Comparison of ENCODE assay signal across 24 cellular contexts in the genomic region with DNA sequence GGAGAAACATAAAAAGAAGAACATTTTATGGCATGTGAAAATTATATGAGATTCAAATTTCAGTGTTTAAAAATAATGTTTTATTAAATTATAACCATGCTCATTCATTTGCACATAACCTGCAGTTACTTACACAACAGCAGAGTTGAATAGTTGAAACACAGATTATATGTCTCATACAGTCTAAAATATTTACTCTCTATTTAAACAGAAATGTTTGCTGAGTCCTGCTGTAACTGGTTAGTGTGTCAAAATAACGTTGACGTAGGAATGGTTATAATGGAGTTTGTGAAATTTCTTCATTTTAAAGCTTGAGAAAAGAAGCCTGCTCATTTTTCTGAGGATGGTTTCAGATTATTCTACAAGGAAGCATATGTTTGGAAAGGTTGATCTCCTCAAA.
DNase-seq lines count a peak whose midpoint lies in the region; ATAC-seq, FAIRE-seq and TF ChIP-seq lines count a peak whose summit lies in the region.
"Had no signal": no experiment of that assay in that cellular context is flagged by ENCODE, and none has a peak within 500 bp of the region (broad histone marks: within the 10 kb centered on the region; RNA-seq: fewer than 3 reads in every experiment).

No MANE protein-coding gene starts in this region.

- H3K4me3 ChIP-seq in A549: no peak overlapping the region
- no peak overlapping the region for H3K4me3 ChIP-seq in PC-3 (ENCODE audit: low read length)
- no peak overlapping the region for H3K4me3 ChIP-seq in right lobe of liver
- H3K4me3 ChIP-seq: GM12878, GM23248 had no signal

- DNase-seq in DMS53 (lab: John Stamatoyannopoulos, UW) (peak; percentile 7), DMS53 treated with DMSO at 0.1 percent for 48 hours (lab: John Stamatoyannopoulos, UW; ENCODE audit: unreplicated experiment) (no peak), A549 (ENCODE audit: low read depth in 1 of 2, low spot score in 1 of 2) (peak in 1 of 2 experiments; percentile 1), PC-3 (no peak), right lobe of liver (no peak)
- DNase-seq: ACHN; AML-193; C1 segment of cervical spinal cord; Calu3; CD4-positive, alpha-beta memory T cell; COR-L47; DMS79; EL; GDM1; GM23248; H7; HCEC 1CT had no signal

- TF ChIP-seq POLR2A in A549 (IDR thresholded peaks at IDR 0.05; ENCODE audit: low read length): no peak
- no peak for TF ChIP-seq POLR2A in right lobe of liver (IDR thresholded peaks at IDR 0.05)

- H3K9me3 ChIP-seq in A549: no peaks in the 10 kb centered on the region
- no peaks in the 10 kb centered on the region for H3K9me3 ChIP-seq in PC-3 (ENCODE audit: low read length)
- no peaks in the 10 kb centered on the region for H3K9me3 ChIP-seq in right lobe of liver

- TF ChIP-seq CTCF in A549 (IDR thresholded peaks at IDR 0.05) (no peak), PC-3 (conservative IDR thresholded peaks at IDR 0.05; ENCODE audit: low read depth, low read length) (no peak), right lobe of liver (IDR thresholded peaks at IDR 0.05) (no peak)

- H3K27ac ChIP-seq in A549 (no peak overlapping the region), PC-3 (ENCODE audit: low read length) (no peak overlapping the region), right lobe of liver (no peak overlapping the region)
- H3K27ac ChIP-seq: 22Rv1, GM23248 had no signal

- no TSS peak for BruUV-seq in PC-3 (replicated peaks; lab: Mats Ljungman, UMichigan)

- POLR2A ChIA-PET in A549 (lab: Yijun Ruan, JAX): no interaction called here
- POLR2A ChIA-PET in PC-3 (lab: Charles Lee; ENCODE audit: unreplicated experiment): no interaction called here

- no peak overlapping the region for H3K9ac ChIP-seq in PC-3 (ENCODE audit: low read length)
- H3K9ac ChIP-seq: GM23248 had no signal

- TF ChIP-seq RAD21 in A549 (conservative IDR thresholded peaks at IDR 0.05 in 1 of 2, IDR thresholded peaks at IDR 0.05 in 1 of 2): no peak

- no peaks in the 10 kb centered on the region for H3F3A ChIP-seq in PC-3 (ENCODE audit: low read length, unreplicated experiment)

- ATAC-seq in A549: no peak
- peak; percentile 37; the same call in 1 of the 2 replicates for ATAC-seq in PC-3
- peak in 3 of 4 donors; percentile 58 to 75 (median 66) for ATAC-seq in right lobe of liver
- ATAC-seq in SK-N-SH treated with all-trans-retinoic acid at 6 μM for 48 hours: no peak
- ATAC-seq in HG02759 (IDR thresholded peaks at IDR 0.05; ENCODE audit: unreplicated experiment): no peak
- ATAC-seq: GM12878 had no signal

- no peaks in the 10 kb centered on the region for H3K79me2 ChIP-seq in PC-3 (ENCODE audit: low read length)

- WGBS in A549 (ENCODE audit: missing lambda C conversion rate): 55% methylated on average over 2 of the region's 2 CpGs
- WGBS in right lobe of liver (ENCODE audit: insufficient coverage, low coverage, low lambda C conversion rate, missing lambda C conversion rate): 23% methylated on average over 2 of the region's 2 CpGs

- H3K4me2 ChIP-seq in A549 (no peak overlapping the region; the same call in 2 of the 3 replicates), PC-3 (ENCODE audit: low read length) (no peak overlapping the region)

- no peaks in the 10 kb centered on the region for H4K20me1 ChIP-seq in PC-3 (ENCODE audit: low read length)

- no peak for TF ChIP-seq EP300 in A549 (IDR thresholded peaks at IDR 0.05)

- H3K4me1 ChIP-seq in A549 (peaks cover 7% of the 10 kb centered on the region; the same call in 1 of the 3 replicates), PC-3 (ENCODE audit: insufficient read depth, low read length) (no peaks in the 10 kb centered on the region), right lobe of liver (peaks cover 0 to 17% (median 0%) of the 10 kb centered on the region in 4 donors)

- CTCF ChIA-PET in A549 (lab: Yijun Ruan, JAX): no interaction called here
- CTCF ChIA-PET in PC-3 (lab: Charles Lee): no interaction called here

- H3K9me2 ChIP-seq in PC-3 (replicated peaks; ENCODE audit: low read length): no peaks in the 10 kb centered on the region

- FAIRE-seq in A549 (lab: Jason Lieb, UNC): peak; percentile 65
- FAIRE-seq: A204.1, GM12878, GM19239, H1 had no signal

- no peaks in the 10 kb centered on the region for H3K27me3 ChIP-seq in PC-3 (ENCODE audit: low read length)
- H3K27me3 ChIP-seq in right lobe of liver: no peaks in the 10 kb centered on the region

- H3K36me3 ChIP-seq in PC-3 (ENCODE audit: low read depth, low read length) (no peaks in the 10 kb centered on the region), right lobe of liver (peaks cover 0 to 3% (median 0%) of the 10 kb centered on the region in 4 donors)

- no peak overlapping the region for H2AFZ ChIP-seq in PC-3 (ENCODE audit: low read length)
- H2AFZ ChIP-seq: GM23248 had no signal

- intact Hi-C loops in PC-3 (cut with micrococcal nuclease): no loop called here
- intact Hi-C loops in right lobe of liver (cut with DNase I): no loop called here

TF ChIP-seq in A549, 52 proteins besides CTCF, POLR2A, EP300 and RAD21:
- TF ChIP-seq TFCP2L1 (CRISPR knock-in tag; IDR thresholded peaks at IDR 0.05): no peak
- TF ChIP-seq CBX8 (IDR thresholded peaks at IDR 0.05): no peak
- no peak for TF ChIP-seq ZSCAN20 (CRISPR knock-in tag; IDR thresholded peaks at IDR 0.05)
- TF ChIP-seq, protein P1, sequence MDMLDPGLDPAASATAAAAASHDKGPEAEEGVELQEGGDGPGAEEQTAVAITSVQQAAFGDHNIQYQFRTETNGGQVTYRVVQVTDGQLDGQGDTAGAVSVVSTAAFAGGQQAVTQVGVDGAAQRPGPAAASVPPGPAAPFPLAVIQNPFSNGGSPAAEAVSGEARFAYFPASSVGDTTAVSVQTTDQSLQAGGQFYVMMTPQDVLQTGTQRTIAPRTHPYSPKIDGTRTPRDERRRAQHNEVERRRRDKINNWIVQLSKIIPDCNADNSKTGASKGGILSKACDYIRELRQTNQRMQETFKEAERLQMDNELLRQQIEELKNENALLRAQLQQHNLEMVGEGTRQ (IDR thresholded peaks at IDR 0.05): no peak
- TF ChIP-seq CEBPB (IDR thresholded peaks at IDR 0.05): no peak
- TF ChIP-seq EHMT2 (IDR thresholded peaks at IDR 0.05; ENCODE audit: low read depth): no peak
- TF ChIP-seq BHLHE40 (IDR thresholded peaks at IDR 0.05; ENCODE audit: low read depth, low read length): no peak
- TF ChIP-seq HDAC2 (IDR thresholded peaks at IDR 0.05): no peak
- no peak for TF ChIP-seq CHD4 (IDR thresholded peaks at IDR 0.05; ENCODE audit: borderline replicate concordance)
- no peak for TF ChIP-seq SMC3 (IDR thresholded peaks at IDR 0.05)
- TF ChIP-seq HOXA7 (CRISPR knock-in tag; IDR thresholded peaks at IDR 0.05): no peak
- no peak for TF ChIP-seq HEYL (CRISPR knock-in tag; IDR thresholded peaks at IDR 0.05)
- TF ChIP-seq ELK1 (IDR thresholded peaks at IDR 0.05; ENCODE audit: low read depth, low read length): no peak
- TF ChIP-seq, protein P2, sequence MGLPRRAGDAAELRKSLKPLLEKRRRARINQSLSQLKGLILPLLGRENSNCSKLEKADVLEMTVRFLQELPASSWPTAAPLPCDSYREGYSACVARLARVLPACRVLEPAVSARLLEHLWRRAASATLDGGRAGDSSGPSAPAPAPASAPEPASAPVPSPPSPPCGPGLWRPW (IDR thresholded peaks at IDR 0.05): no peak
TF ChIP-seq in A549: peak in this region for 0.

TF ChIP-seq in SK-N-SH treated with all-trans-retinoic acid at 6 μM for 48 hours, 23 proteins besides CTCF, POLR2A, EP300 and RAD21 (continues in another document):
- no peak for TF ChIP-seq SNAI2 (CRISPR knock-in tag; IDR thresholded peaks at IDR 0.05)
- TF ChIP-seq ISL1 (CRISPR knock-in tag; IDR thresholded peaks at IDR 0.05): no peak
- TF ChIP-seq, protein P3, sequence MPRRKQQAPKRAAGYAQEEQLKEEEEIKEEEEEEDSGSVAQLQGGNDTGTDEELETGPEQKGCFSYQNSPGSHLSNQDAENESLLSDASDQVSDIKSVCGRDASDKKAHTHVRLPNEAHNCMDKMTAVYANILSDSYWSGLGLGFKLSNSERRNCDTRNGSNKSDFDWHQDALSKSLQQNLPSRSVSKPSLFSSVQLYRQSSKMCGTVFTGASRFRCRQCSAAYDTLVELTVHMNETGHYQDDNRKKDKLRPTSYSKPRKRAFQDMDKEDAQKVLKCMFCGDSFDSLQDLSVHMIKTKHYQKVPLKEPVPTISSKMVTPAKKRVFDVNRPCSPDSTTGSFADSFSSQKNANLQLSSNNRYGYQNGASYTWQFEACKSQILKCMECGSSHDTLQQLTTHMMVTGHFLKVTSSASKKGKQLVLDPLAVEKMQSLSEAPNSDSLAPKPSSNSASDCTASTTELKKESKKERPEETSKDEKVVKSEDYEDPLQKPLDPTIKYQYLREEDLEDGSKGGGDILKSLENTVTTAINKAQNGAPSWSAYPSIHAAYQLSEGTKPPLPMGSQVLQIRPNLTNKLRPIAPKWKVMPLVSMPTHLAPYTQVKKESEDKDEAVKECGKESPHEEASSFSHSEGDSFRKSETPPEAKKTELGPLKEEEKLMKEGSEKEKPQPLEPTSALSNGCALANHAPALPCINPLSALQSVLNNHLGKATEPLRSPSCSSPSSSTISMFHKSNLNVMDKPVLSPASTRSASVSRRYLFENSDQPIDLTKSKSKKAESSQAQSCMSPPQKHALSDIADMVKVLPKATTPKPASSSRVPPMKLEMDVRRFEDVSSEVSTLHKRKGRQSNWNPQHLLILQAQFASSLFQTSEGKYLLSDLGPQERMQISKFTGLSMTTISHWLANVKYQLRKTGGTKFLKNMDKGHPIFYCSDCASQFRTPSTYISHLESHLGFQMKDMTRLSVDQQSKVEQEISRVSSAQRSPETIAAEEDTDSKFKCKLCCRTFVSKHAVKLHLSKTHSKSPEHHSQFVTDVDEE (CRISPR knock-in tag; IDR thresholded peaks at IDR 0.05): no peak
- TF ChIP-seq ZNF8 (CRISPR knock-in tag; IDR thresholded peaks at IDR 0.05): no peak
- no peak for TF ChIP-seq ZFP3 (CRISPR knock-in tag; IDR thresholded peaks at IDR 0.05)
- TF ChIP-seq RARB (CRISPR knock-in tag; IDR thresholded peaks at IDR 0.05): no peak
- TF ChIP-seq, protein P4, sequence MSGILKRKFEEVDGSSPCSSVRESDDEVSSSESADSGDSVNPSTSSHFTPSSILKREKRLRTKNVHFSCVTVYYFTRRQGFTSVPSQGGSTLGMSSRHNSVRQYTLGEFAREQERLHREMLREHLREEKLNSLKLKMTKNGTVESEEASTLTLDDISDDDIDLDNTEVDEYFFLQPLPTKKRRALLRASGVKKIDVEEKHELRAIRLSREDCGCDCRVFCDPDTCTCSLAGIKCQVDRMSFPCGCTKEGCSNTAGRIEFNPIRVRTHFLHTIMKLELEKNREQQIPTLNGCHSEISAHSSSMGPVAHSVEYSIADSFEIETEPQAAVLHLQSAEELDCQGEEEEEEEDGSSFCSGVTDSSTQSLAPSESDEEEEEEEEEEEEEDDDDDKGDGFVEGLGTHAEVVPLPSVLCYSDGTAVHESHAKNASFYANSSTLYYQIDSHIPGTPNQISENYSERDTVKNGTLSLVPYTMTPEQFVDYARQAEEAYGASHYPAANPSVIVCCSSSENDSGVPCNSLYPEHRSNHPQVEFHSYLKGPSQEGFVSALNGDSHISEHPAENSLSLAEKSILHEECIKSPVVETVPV (CRISPR knock-in tag; IDR thresholded peaks at IDR 0.05): no peak
- TF ChIP-seq ESRRG (CRISPR knock-in tag; IDR thresholded peaks at IDR 0.05): no peak
- TF ChIP-seq TCF4 (CRISPR knock-in tag; IDR thresholded peaks at IDR 0.05; ENCODE audit: borderline replicate concordance): no peak
- TF ChIP-seq ZNF565 (CRISPR knock-in tag; conservative IDR thresholded peaks at IDR 0.05; ENCODE audit: low read depth): no peak
- no peak for TF ChIP-seq ZFP30 (CRISPR knock-in tag; IDR thresholded peaks at IDR 0.05)

Comparison
In these comparisons a context has a peak if more than half of its experiments do, and no peak if none do; other contexts are left out.
1. ATAC-seq: peak in PC-3 (single experiment) and right lobe of liver (3 of 4); none in A549 (0 of 2), SK-N-SH treated with all-trans-retinoic acid at 6 μM for 48 hours (single experiment) and HG02759 (single experiment).